In genomic region chr21:36069713-36070573, GRCh38 we compare ENCODE assay signal across 8 cellular contexts. TPM values are rescaled to one million over a fixed set of nuclear protein-coding genes. Genes with fewer than 3 reads are reported as not detected.
DNase-seq lines count a peak whose midpoint lies in the region; ATAC-seq and TF ChIP-seq lines count a peak whose summit lies in the region.

Gene CBR1, plus strand, starts transcription at chr21:36070024. Its CDS starts 92 bp downstream, at chr21:36070116.

- peaks cover 27% of the 10 kb centered on the region for H3K4me1 Mint-ChIP-seq in nephron progenitor cell
- peaks cover 58% of the 10 kb centered on the region for H3K4me1 Mint-ChIP-seq in stimulated activated naive CD8-positive, alpha-beta T cell treated with anti-CD3 and anti-CD28 coated beads, Interleukin-15, Interleukin-2, amounts not matched to agents 100 ng/mL and 50 ng/mL, for 24 hours (ENCODE audit: low read depth)

- peaks cover 31% of the 10 kb centered on the region for H3K9me3 Mint-ChIP-seq in nephron progenitor cell
- peaks cover 7% of the 10 kb centered on the region for H3K9me3 Mint-ChIP-seq in stimulated activated naive CD8-positive, alpha-beta T cell treated with anti-CD3 and anti-CD28 coated beads, Interleukin-15, Interleukin-2, amounts not matched to agents 100 ng/mL and 50 ng/mL, for 24 hours

- DNase-seq in DMS53 (lab: John Stamatoyannopoulos, UW) (peak; percentile 94), LHCN-M2 (ENCODE audit: low read depth) (peak; percentile 88), RWPE1 (ENCODE audit: low spot score) (peak; percentile 86), activated gamma-delta T cell treated with Interleukin-2 at 50 U/mL for 16 hours (peak; percentile 82), fibroblast of villous mesenchyme (ENCODE audit: low read depth) (peak; percentile 93), nephron progenitor cell (peak; percentile 50)

- peaks cover 19% of the 10 kb centered on the region for H3K27me3 Mint-ChIP-seq in nephron progenitor cell (ENCODE audit: low read depth, poor library complexity)
- no peaks in the 10 kb centered on the region for H3K27me3 Mint-ChIP-seq in stimulated activated naive CD8-positive, alpha-beta T cell treated with anti-CD3 and anti-CD28 coated beads, Interleukin-15, Interleukin-2, amounts not matched to agents 100 ng/mL and 50 ng/mL, for 24 hours

- H3K27ac Mint-ChIP-seq in nephron progenitor cell, result no peak within 1 kb of the TSS
- peak within 1 kb of the TSS; percentile 92 for H3K27ac Mint-ChIP-seq in stimulated activated naive CD8-positive, alpha-beta T cell treated with anti-CD3 and anti-CD28 coated beads, Interleukin-15, Interleukin-2, amounts not matched to agents 100 ng/mL and 50 ng/mL, for 24 hours

- peak within 1 kb of the TSS; percentile 84 for H3K27ac ChIP-seq in RWPE1

- POLR2A ChIA-PET in RWPE1 (lab: Yijun Ruan, JAX; ENCODE audit: low non-redundant PET), result interaction anchor here (0.8 to 2.0 kb wide), 2 partner anchors 10 to 28 kb away, joined by 3 to 15 read pairs; partner anchors contain the start of gene SETD4

- peak within 1 kb of the TSS; percentile 73 for H3K4me3 Mint-ChIP-seq in nephron progenitor cell
- H3K4me3 Mint-ChIP-seq in stimulated activated naive CD8-positive, alpha-beta T cell treated with anti-CD3 and anti-CD28 coated beads, Interleukin-15, Interleukin-2, amounts not matched to agents 100 ng/mL and 50 ng/mL, for 24 hours, result peak within 1 kb of the TSS; percentile 90

- ATAC-seq in GM21786 (IDR thresholded peaks at IDR 0.05; ENCODE audit: unreplicated experiment), result peak; percentile 86

- peaks cover 17% of the 10 kb centered on the region for H3K36me3 Mint-ChIP-seq in nephron progenitor cell (ENCODE audit: low read depth)
- H3K36me3 Mint-ChIP-seq in stimulated activated naive CD8-positive, alpha-beta T cell treated with anti-CD3 and anti-CD28 coated beads, Interleukin-15, Interleukin-2, amounts not matched to agents 100 ng/mL and 50 ng/mL, for 24 hours (ENCODE audit: low read depth), result peaks cover 47% of the 10 kb centered on the region

- H3K4me3 ChIP-seq in fibroblast of villous mesenchyme (ENCODE audit: low read depth, low read length), result peak within 1 kb of the TSS; percentile 86

- no peak for TF ChIP-seq CTCF in RWPE1 (conservative IDR thresholded peaks at IDR 0.05; ENCODE audit: low read depth)
- no peak for TF ChIP-seq CTCF in fibroblast of villous mesenchyme (IDR thresholded peaks at IDR 0.05; ENCODE audit: insufficient read depth, low read depth, low read length)
- no peak for TF ChIP-seq CTCF in nephron progenitor cell (IDR thresholded peaks at IDR 0.05)

- CTCF ChIA-PET in RWPE1 (lab: Yijun Ruan, JAX), result interaction anchor here (0.6 to 2.6 kb wide), 9 partner anchors 17 to 1537 kb away, joined by 3 to 17 read pairs (median 5); no protein-coding TSS in a partner anchor

RNA-seq across cellular contexts. Expression of gene CBR1, which starts in this region (rescaled TPM):
- total RNA-seq in LHCN-M2 (2014; rRNA removed) (124 and 234 TPM in 2 replicates), fibroblast of villous mesenchyme (80.7 and 91.8 TPM in 2 replicates)
- polyA plus RNA-seq in LHCN-M2 (2012), result 86.4 TPM

Comparison
In these comparisons a context has a peak if more than half of its experiments do, and no peak if none do; other contexts are left out.
1. Peak in every context shown above with its lines: DNase-seq, ATAC-seq, H3K4me3 ChIP-seq and H3K27ac ChIP-seq.